In genomic region chr1:224124220-224124619, GRCh38 we compare ENCODE assay signal across 15 cellular contexts. TPM values are rescaled to one million over a fixed set of nuclear protein-coding genes. Genes with fewer than 3 reads are reported as not detected.
DNase-seq lines count a peak whose midpoint lies in the region; TF ChIP-seq lines count a peak whose summit lies in the region.
"Had no signal": no experiment of that assay in that cellular context is flagged by ENCODE, and none has a peak within 500 bp of the region (broad histone marks: within the 10 kb centered on the region; RNA-seq: fewer than 3 reads in every experiment).

No MANE protein-coding gene starts in this region.

- peak overlapping the region; percentile 77 for H3K27ac Mint-ChIP-seq in HFFc6
- H3K27ac Mint-ChIP-seq in chondrocyte (ENCODE audit: unreplicated experiment) = peak overlapping the region; percentile 6

- peaks cover 2% of the 10 kb centered on the region for H3K79me2 ChIP-seq in trophoblast cell (ENCODE audit: control insufficient read depth, insufficient read depth, low read length, poor library complexity)

- no peak overlapping the region for H2BK120ac ChIP-seq in trophoblast cell (ENCODE audit: insufficient read depth, low read length, poor library complexity)

- no peaks in the 10 kb centered on the region for H3K27me3 ChIP-seq in trophoblast cell (ENCODE audit: insufficient read depth, low read length)
- H3K27me3 ChIP-seq: BLaER1 had no signal

- H3K14ac ChIP-seq in trophoblast cell (ENCODE audit: low read length) = no peak overlapping the region

- no peak overlapping the region for H2AFZ ChIP-seq in trophoblast cell (ENCODE audit: insufficient read depth, low read length, poor library complexity)

- H3K4me2 ChIP-seq in trophoblast cell (ENCODE audit: low read length) = no peak overlapping the region
- H3K4me2 ChIP-seq: A549, BLaER1 had no signal

- no peak overlapping the region for H2AK5ac ChIP-seq in trophoblast cell (ENCODE audit: low read length)

- no peak for TF ChIP-seq CTCF in HFFc6 (IDR thresholded peaks at IDR 0.05)
- TF ChIP-seq CTCF in chondrocyte (IDR thresholded peaks at IDR 0.05) = no peak

- no peaks in the 10 kb centered on the region for H3K27me3 Mint-ChIP-seq in HFFc6 (ENCODE audit: insufficient read depth)
- H3K27me3 Mint-ChIP-seq in chondrocyte (ENCODE audit: low read depth) = no peaks in the 10 kb centered on the region

- H4K91ac ChIP-seq in trophoblast cell (ENCODE audit: low read depth, low read length) = no peak overlapping the region

- H3K4ac ChIP-seq in trophoblast cell (ENCODE audit: low read depth, low read length) = no peak overlapping the region

- no peak overlapping the region for H3K4me3 ChIP-seq in trophoblast cell (ENCODE audit: low read depth, low read length)
- H3K4me3 ChIP-seq: A549, BLaER1, HAP-1 had no signal

- no peak overlapping the region for H3K27ac ChIP-seq in trophoblast cell (ENCODE audit: low read depth, low read length)
- H3K27ac ChIP-seq: A549, BLaER1, HL-60 had no signal

- peaks cover 0 to 1% of the 10 kb centered on the region in 2 experiments for H3K36me3 ChIP-seq in trophoblast cell (ENCODE audit: control insufficient read depth in 1 of 2, insufficient read depth in 2 of 2, low read length in 2 of 2)

- peak; percentile 68 for DNase-seq in EH (ENCODE audit: low read depth)
- peak; percentile 48 for DNase-seq in HFFc6
- DNase-seq in chondrocyte (ENCODE audit: low spot score) = no peak
- DNase-seq in trophoblast cell = no peak
- DNase-seq in HT-29 (ENCODE audit: low spot score) = no peak
- no peak for DNase-seq in COR-L47 (lab: John Stamatoyannopoulos, UW)
- DNase-seq: AML-193, DMS153, DMS79 treated with DMSO at 0.1 percent for 48 hours, Kasumi-1, KBM-7 had no signal

- peaks cover 4% of the 10 kb centered on the region for H3K36me3 Mint-ChIP-seq in HFFc6 (ENCODE audit: low read depth)
- H3K36me3 Mint-ChIP-seq in chondrocyte (ENCODE audit: low read depth) = peaks cover 2% of the 10 kb centered on the region

- no peaks in the 10 kb centered on the region for H3K79me1 ChIP-seq in trophoblast cell (ENCODE audit: low read length)

- H3K18ac ChIP-seq in trophoblast cell (ENCODE audit: low read length) = no peak overlapping the region

- H3K9me3 ChIP-seq in trophoblast cell (ENCODE audit: insufficient read depth, low read depth, low read length) = no peaks in the 10 kb centered on the region
- H3K9me3 ChIP-seq: A549, BLaER1, HAP-1 had no signal

- peaks cover 69% of the 10 kb centered on the region for H3K4me1 Mint-ChIP-seq in HFFc6 (ENCODE audit: low read depth)
- H3K4me1 Mint-ChIP-seq in chondrocyte (ENCODE audit: low read depth) = peaks cover 11% of the 10 kb centered on the region

- H4K12ac ChIP-seq in trophoblast cell (ENCODE audit: low read depth, low read length) = no peak overlapping the region

- H2BK5ac ChIP-seq in trophoblast cell (ENCODE audit: low read depth, low read length, poor library complexity) = no peak overlapping the region

- H2BK12ac ChIP-seq in trophoblast cell (ENCODE audit: low read length) = no peak overlapping the region

- H3K4me1 ChIP-seq in trophoblast cell (ENCODE audit: control insufficient read depth in 1 of 2, insufficient read depth in 2 of 2, low read length in 2 of 2) = peaks cover 2 to 3% of the 10 kb centered on the region in 2 experiments
- H3K4me1 ChIP-seq: A549, BLaER1, HAP-1 had no signal

- H3K4me3 Mint-ChIP-seq in HFFc6 = peak overlapping the region; percentile 26; the same call in 1 of the 2 replicates
- H3K4me3 Mint-ChIP-seq in chondrocyte (ENCODE audit: unreplicated experiment) = no peak overlapping the region

- no peak overlapping the region for H4K8ac ChIP-seq in trophoblast cell (ENCODE audit: low read depth, low read length)

- H3K9me3 Mint-ChIP-seq in HFFc6 = no peaks in the 10 kb centered on the region
- H3K9me3 Mint-ChIP-seq in chondrocyte (ENCODE audit: low read depth) = no peaks in the 10 kb centered on the region

- no peak overlapping the region for H3K9ac ChIP-seq in trophoblast cell (ENCODE audit: low read length)
- H3K9ac ChIP-seq: BLaER1 had no signal

- no peak overlapping the region for H3K23ac ChIP-seq in trophoblast cell (ENCODE audit: low read length)

RNA-seq across cellular contexts. Expression of gene FBXO28, which starts 10.3 kb away (rescaled TPM):
- total RNA-seq in HFFc6 (2021; fragmentation: NEBNext Ultra II Directional; extraction: Animal tissue kit (Norgen Biotek cat#: 25700)) = 10 to 100 TPM; 34.3 to 41.8 (median 39.2) TPM
- total RNA-seq in chondrocyte = 19.4 to 23.9 TPM (median 20.1 TPM) in 3 replicates
- 12.5 and 12.9 TPM in 2 replicates for polyA plus RNA-seq in trophoblast cell (2013)
- 30.9 and 34.6 TPM in 2 replicates for total RNA-seq in HT-29 (2014; rRNA removed; shearing (Covaris generic))

RNA-seq across cellular contexts. Expression of gene DEGS1, which starts 58.8 kb away (rescaled TPM):
- 100 to 1,000 TPM; 130 to 189 (median 145) TPM for total RNA-seq in HFFc6 (2021; fragmentation: NEBNext Ultra II Directional; extraction: Animal tissue kit (Norgen Biotek cat#: 25700))
- 129 to 143 TPM (median 139 TPM) in 3 replicates for total RNA-seq in chondrocyte
- 45.9 and 49.7 TPM in 2 replicates for polyA plus RNA-seq in trophoblast cell (2013)
- total RNA-seq in HT-29 (2014; rRNA removed; shearing (Covaris generic)) = 5.8 and 9.9 TPM in 2 replicates

Comparison
In these comparisons a context has a peak if more than half of its experiments do, and no peak if none do; other contexts are left out.
1. DNase-seq: peak in EH (single experiment) and HFFc6 (single experiment); none in chondrocyte (single experiment), trophoblast cell (0 of 2), HT-29 (single experiment) and COR-L47 (single experiment).
2. RNA of gene DEGS1, which starts 58.8 kb away (total RNA-seq): 130 to 189 TPM in HFFc6 and 129 to 143 TPM in chondrocyte; 5.8 to 9.9 TPM in HT-29; every median in the first group is over 10 times any median in the second.